In the genomic region with DNA sequence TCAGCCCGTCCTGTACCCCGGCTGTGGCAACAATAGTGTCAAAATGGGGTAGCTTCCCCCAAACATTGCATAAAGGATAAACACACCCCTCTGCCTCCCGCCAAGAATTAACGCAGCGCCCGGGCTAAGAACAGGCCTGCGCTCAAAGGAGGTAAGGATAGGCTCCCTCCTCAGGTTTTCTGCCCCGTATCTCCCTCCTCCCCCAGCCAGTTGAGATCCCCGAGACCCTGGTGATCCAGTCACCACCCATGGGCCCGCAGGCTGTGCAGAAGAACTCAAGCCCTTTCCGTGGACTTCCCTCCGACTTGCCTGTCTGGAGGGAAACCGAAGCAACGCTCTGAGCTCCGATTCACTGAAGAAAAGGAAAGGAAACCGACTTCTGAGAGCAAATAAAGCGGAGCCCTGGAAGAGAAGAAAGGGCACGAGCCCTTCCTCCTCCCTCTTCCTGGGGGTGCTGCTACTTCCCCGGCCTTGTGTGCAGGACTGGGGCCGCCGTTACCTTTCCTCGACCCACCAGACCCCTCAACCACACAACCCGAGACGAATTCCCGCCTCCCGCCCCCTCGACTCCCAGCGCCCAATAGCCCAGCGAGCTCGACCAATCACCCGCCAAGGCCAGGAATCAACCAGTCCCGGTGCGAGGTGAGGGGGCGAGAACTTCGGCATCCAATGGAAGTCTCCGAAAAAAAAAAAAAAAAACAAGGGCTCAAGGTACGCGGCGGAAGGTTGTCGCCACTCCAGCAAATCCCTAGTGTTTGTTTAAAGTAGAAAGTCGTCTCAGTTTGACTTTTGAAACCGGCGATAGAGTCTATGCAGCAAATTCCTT, we compare ENCODE assay signal across 8 cellular contexts. TPM values are rescaled to one million over a fixed set of nuclear protein-coding genes. Genes with fewer than 3 reads are reported as not detected.
DNase-seq lines count a peak whose midpoint lies in the region; ATAC-seq and TF ChIP-seq lines count a peak whose summit lies in the region.

A gene (minus strand): TSS at position 554 of the 826 bp plus-strand sequence. CDS start 1,989 bp downstream, outside the sequence.

- H3K27me3 Mint-ChIP-seq in natural killer cell (ENCODE audit: low read depth in 2 of 2) = no peaks in the 10 kb centered on the region

- H3K36me3 Mint-ChIP-seq in natural killer cell = no peaks in the 10 kb centered on the region

- H3K9me3 Mint-ChIP-seq in natural killer cell = no peaks in the 10 kb centered on the region

- peak; percentile 98 for DNase-seq in Daoy (ENCODE audit: low read depth)
- DNase-seq in GOT3 (lab: John Stamatoyannopoulos, UW) = peak; percentile 67
- DNase-seq in LHCN-M2 (ENCODE audit: low read depth) = peak; percentile 93
- DNase-seq in RPMI7951 (ENCODE audit: low read depth) = peak; percentile 92
- DNase-seq in activated T-helper 1 cell treated with Interleukin-2 at 50 U/mL for 16 hours (ENCODE audit: low read depth) = peak; percentile 79
- DNase-seq in fibroblast of peridontal ligament (ENCODE audit: extremely low read depth) = peak; percentile 90
- peak; percentile 81 for DNase-seq in natural killer cell
- peak; percentile 81 to 88 (median 86) for DNase-seq in stimulated activated naive CD4-positive, alpha-beta T cell (lab: John Stamatoyannopoulos, UW)

- H3K27ac Mint-ChIP-seq in natural killer cell = peak within 1 kb of the TSS; percentile 89 to 92

- no peak for TF ChIP-seq CTCF in natural killer cell (IDR thresholded peaks at IDR 0.05)

- ATAC-seq in natural killer cell = peak; percentile 98 to 99 (median 98)

- intact Hi-C loops in natural killer cell (cut with micrococcal nuclease) = loop anchor here (1.0 kb wide), 2 partner anchors 65 to 203 kb away; no protein-coding TSS in a partner anchor

- peaks cover 16 to 18% of the 10 kb centered on the region in 2 donors for H3K4me1 Mint-ChIP-seq in natural killer cell

- H3K4me3 Mint-ChIP-seq in natural killer cell = peak within 1 kb of the TSS; percentile 97

RNA-seq across cellular contexts. Expression of the gene that starts here (rescaled TPM):
- 28.5 and 33.3 TPM in 2 replicates for total RNA-seq in Daoy (2014; rRNA removed; shearing (Covaris generic))
- total RNA-seq in LHCN-M2 (2014; rRNA removed) (15.7 and 17.0 TPM in 2 replicates), natural killer cell (1 to 10 TPM; 2.7 to 3.7 (median 2.9) TPM)
- polyA plus RNA-seq in LHCN-M2 (2012) = 2.1 TPM
- 10.7 and 12.7 TPM in 2 replicates for total RNA-seq in RPMI7951 (2014; rRNA removed; shearing (Covaris generic))

Comparison
In these comparisons a context has a peak if more than half of its experiments do, and no peak if none do; other contexts are left out.
1. Peak in every context shown above with its lines: DNase-seq and ATAC-seq.